8 cellular contexts compared by ENCODE assay signal in the genomic region with DNA sequence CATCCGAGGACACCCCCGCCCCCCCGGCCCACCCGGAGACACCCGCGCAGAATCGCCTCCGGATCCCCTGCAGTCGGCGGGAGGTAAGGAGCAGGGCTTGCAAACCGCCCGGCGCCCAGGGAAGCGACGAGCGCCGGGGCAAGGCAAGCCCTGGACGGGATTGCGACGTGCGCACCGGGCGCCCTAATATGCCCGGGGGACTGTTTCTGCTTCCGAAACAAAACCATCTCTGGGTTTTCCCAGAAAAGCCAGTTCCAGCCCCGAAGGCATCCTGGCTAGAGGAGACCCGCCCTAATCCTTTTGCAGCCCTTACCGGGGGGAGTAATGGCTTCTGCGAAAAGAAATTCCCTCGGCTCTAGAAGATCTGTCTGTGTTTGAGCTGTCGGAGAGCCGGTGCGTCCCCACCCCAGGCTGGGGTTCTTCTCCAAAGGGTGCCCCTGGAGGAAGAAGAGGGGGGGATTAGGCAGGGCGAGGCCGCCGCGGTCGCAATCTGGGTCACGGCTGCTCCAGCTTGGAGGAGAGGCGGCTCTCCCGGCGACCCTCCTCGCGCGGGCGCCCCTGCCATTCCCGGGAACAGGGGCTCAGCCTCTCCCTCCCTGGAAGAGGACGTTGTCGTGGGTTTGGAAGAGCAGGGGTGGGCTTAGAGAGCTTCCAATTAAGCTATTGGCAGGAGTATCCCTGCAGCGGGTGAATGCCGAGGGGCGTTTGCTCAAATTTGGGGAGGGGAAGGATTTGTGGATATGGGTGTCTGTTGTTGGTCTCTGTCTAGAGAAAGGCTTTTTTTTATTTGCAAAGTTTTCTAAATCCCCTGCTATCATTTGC. TPM values are rescaled to one million over a fixed set of nuclear protein-coding genes. Genes with fewer than 3 reads are reported as not detected.
DNase-seq lines count a peak whose midpoint lies in the region; ATAC-seq and TF ChIP-seq lines count a peak whose summit lies in the region.

No MANE protein-coding gene starts in this region.

- peaks cover 13% of the 10 kb centered on the region for H3K36me3 ChIP-seq in iPS-15b (ENCODE audit: control insufficient read depth, insufficient read depth, low read length)

- peaks cover 3% of the 10 kb centered on the region for H3K4me1 Mint-ChIP-seq in activated CD4-positive, alpha-beta memory T cell treated with anti-CD3 and anti-CD28 coated beads, Interleukin-2, amount 10 ng/mL, durations not matched to agents 7 days and 5 days

- ATAC-seq in HG02571 (IDR thresholded peaks at IDR 0.05; ENCODE audit: unreplicated experiment): no peak
- no peak for ATAC-seq in GM18870 (IDR thresholded peaks at IDR 0.05; ENCODE audit: unreplicated experiment)

- no peaks in the 10 kb centered on the region for H3K9me3 ChIP-seq in iPS-15b (ENCODE audit: control insufficient read depth, insufficient read depth, low read length)

- CTCF ChIA-PET in activated CD4-positive, alpha-beta memory T cell treated with anti-CD3 and anti-CD28 coated beads, Interleukin-2, amount 10 ng/mL, durations not matched to agents 7 days and 5 days (lab: Charles Lee): interaction anchor here (1.5 kb wide), 1 partner anchor 202 kb away, joined by 4 read pairs; no protein-coding TSS in a partner anchor
- CTCF ChIA-PET in GM10248 (lab: Yijun Ruan, JAX): interaction anchor here (1.4 to 4.2 kb wide), 5 partner anchors 10 to 341 kb away, joined by 3 to 30 read pairs (median 5); no protein-coding TSS in a partner anchor

- no peaks in the 10 kb centered on the region for H3K27me3 ChIP-seq in iPS-15b (ENCODE audit: control insufficient read depth, insufficient read depth, low read length)

- H3K27me3 Mint-ChIP-seq in activated CD4-positive, alpha-beta memory T cell treated with anti-CD3 and anti-CD28 coated beads, Interleukin-2, amount 10 ng/mL, durations not matched to agents 7 days and 5 days: peaks cover 62% of the 10 kb centered on the region

- no peak overlapping the region for H3K27ac Mint-ChIP-seq in activated CD4-positive, alpha-beta memory T cell treated with anti-CD3 and anti-CD28 coated beads, Interleukin-2, amount 10 ng/mL, durations not matched to agents 7 days and 5 days

- no peaks in the 10 kb centered on the region for H3K36me3 Mint-ChIP-seq in activated CD4-positive, alpha-beta memory T cell treated with anti-CD3 and anti-CD28 coated beads, Interleukin-2, amount 10 ng/mL, durations not matched to agents 7 days and 5 days (ENCODE audit: low read depth)

- POLR2A ChIA-PET in activated CD4-positive, alpha-beta memory T cell treated with anti-CD3 and anti-CD28 coated beads, Interleukin-2, amount 10 ng/mL, durations not matched to agents 7 days and 5 days (lab: Charles Lee): no interaction called here
- POLR2A ChIA-PET in GM10248 (lab: Yijun Ruan, JAX): no interaction called here

- H3K4me1 ChIP-seq in iPS-15b (ENCODE audit: control insufficient read depth, insufficient read depth, low read length): peaks cover 18% of the 10 kb centered on the region

- H3K9me3 Mint-ChIP-seq in activated CD4-positive, alpha-beta memory T cell treated with anti-CD3 and anti-CD28 coated beads, Interleukin-2, amount 10 ng/mL, durations not matched to agents 7 days and 5 days: no peaks in the 10 kb centered on the region

- H3K4me3 ChIP-seq in iPS-15b (ENCODE audit: low read depth, low read length) (peak overlapping the region; percentile 80), skin epidermis (peak overlapping the region; percentile 34 to 49 (median 37))

- peak; percentile 40 for DNase-seq in NCI-H345 treated with DMSO at 0.1 percent for 48 hours (lab: John Stamatoyannopoulos, UW; ENCODE audit: unreplicated experiment)
- no peak for DNase-seq in NCI-H345 (lab: John Stamatoyannopoulos, UW)
- no peak for DNase-seq in activated CD4-positive, alpha-beta memory T cell treated with anti-CD3 and anti-CD28 coated beads, Interleukin-2, amount 10 ng/mL, durations not matched to agents 7 days and 5 days
- no peak for DNase-seq in GM10248 (ENCODE audit: extremely low spot score)

- no peak for TF ChIP-seq CTCF in GM10248 (IDR thresholded peaks at IDR 0.05; ENCODE audit: control extremely low read depth, extremely low read depth, low read depth, missing control alignments)

- peak overlapping the region; percentile 83 for H3K9ac ChIP-seq in iPS-15b (ENCODE audit: low read depth, low read length)

- peak overlapping the region in 4 of 21 experiments; percentile 18 to 86 (median 53) for H3K27ac ChIP-seq in skin epidermis

- peak overlapping the region; percentile 7 for H3K4me3 Mint-ChIP-seq in activated CD4-positive, alpha-beta memory T cell treated with anti-CD3 and anti-CD28 coated beads, Interleukin-2, amount 10 ng/mL, durations not matched to agents 7 days and 5 days

RNA-seq across cellular contexts. Expression of a gene that starts 0.5 kb away (rescaled TPM):
- not detected for total RNA-seq in activated CD4-positive, alpha-beta memory T cell treated with anti-CD3 and anti-CD28 coated beads, Interleukin-2, amount 10 ng/mL, durations not matched to agents 7 days and 5 days
